ENCODE assay signal across 8 cellular contexts in genomic region chr11:114738954-114739353, GRCh38.
DNase-seq lines count a peak whose midpoint lies in the region; ATAC-seq and TF ChIP-seq lines count a peak whose summit lies in the region.

No MANE protein-coding gene starts in this region.

- no peak overlapping the region for H3K4me3 Mint-ChIP-seq in stimulated activated memory B cell treated with anti-CD40 and anti-IgM and Interleukin-4, amounts not matched to agents 10 μg/mL and 1 μg/mL and 100 μg/mL, for 72 hours

- H3K36me3 Mint-ChIP-seq in stimulated activated memory B cell treated with anti-CD40 and anti-IgM and Interleukin-4, amounts not matched to agents 10 μg/mL and 1 μg/mL and 100 μg/mL, for 72 hours, result no peaks in the 10 kb centered on the region

- peaks cover 0 to 13% (median 5%) of the 10 kb centered on the region in 4 donors for H3K9me3 ChIP-seq in esophagus muscularis mucosa
- no peaks in the 10 kb centered on the region for H3K9me3 ChIP-seq in osteoblast (ENCODE audit: low read depth, low read length)

- H3K27me3 ChIP-seq in esophagus muscularis mucosa (no peaks in the 10 kb centered on the region), osteoblast (ENCODE audit: insufficient read depth, low read length) (no peaks in the 10 kb centered on the region)

- no peak overlapping the region for H3K27ac Mint-ChIP-seq in stimulated activated memory B cell treated with anti-CD40 and anti-IgM and Interleukin-4, amounts not matched to agents 10 μg/mL and 1 μg/mL and 100 μg/mL, for 72 hours

- no peaks in the 10 kb centered on the region for H3K36me3 ChIP-seq in esophagus muscularis mucosa
- no peaks in the 10 kb centered on the region for H3K36me3 ChIP-seq in osteoblast (ENCODE audit: insufficient read depth, low read length)

- H3K79me2 ChIP-seq in osteoblast (ENCODE audit: insufficient read depth, low read length), result no peaks in the 10 kb centered on the region

- peaks cover 9% of the 10 kb centered on the region for H3K27me3 Mint-ChIP-seq in stimulated activated memory B cell treated with anti-CD40 and anti-IgM and Interleukin-4, amounts not matched to agents 10 μg/mL and 1 μg/mL and 100 μg/mL, for 72 hours

- no peak overlapping the region for H3K4me2 ChIP-seq in osteoblast (ENCODE audit: insufficient read depth, low read length)

- no peaks in the 10 kb centered on the region for H3K4me1 Mint-ChIP-seq in stimulated activated memory B cell treated with anti-CD40 and anti-IgM and Interleukin-4, amounts not matched to agents 10 μg/mL and 1 μg/mL and 100 μg/mL, for 72 hours

- H2AFZ ChIP-seq in osteoblast (ENCODE audit: low read length), result no peak overlapping the region

- no peaks in the 10 kb centered on the region for H3K4me1 ChIP-seq in esophagus muscularis mucosa
- no peaks in the 10 kb centered on the region for H3K4me1 ChIP-seq in osteoblast (ENCODE audit: insufficient read depth, low read length)

- H3K4me3 ChIP-seq in esophagus muscularis mucosa (no peak overlapping the region), osteoblast (ENCODE audit: insufficient read depth, low read length) (no peak overlapping the region)

- DNase-seq in Ammon's horn (ENCODE audit: low spot score) (peak; percentile 61), MV-4-11 (lab: John Stamatoyannopoulos, UW) (peak; percentile 32), T-helper 1 cell (peak in 3 of 5 donors; percentile 1 to 42 (median 10)), esophagus muscularis mucosa (ENCODE audit: extremely low spot score) (no peak), osteoblast (ENCODE audit: insufficient read length, low spot score, missing footprints) (peak; percentile 70), GDM1 (lab: John Stamatoyannopoulos, UW) (no peak)

- no peak for TF ChIP-seq EP300 in esophagus muscularis mucosa (IDR thresholded peaks at IDR 0.05)

- TF ChIP-seq CTCF in GM12874 (IDR thresholded peaks at IDR 0.05; ENCODE audit: insufficient read depth, low read depth, low read length), result peak; percentile 77
- peak; percentile 49 to 68 (median 57) for TF ChIP-seq CTCF in esophagus muscularis mucosa (IDR thresholded peaks at IDR 0.05)
- TF ChIP-seq CTCF in osteoblast (IDR thresholded peaks at IDR 0.05; ENCODE audit: extremely low read depth, low read depth, low read length), result peak; percentile 55

- ATAC-seq in stimulated activated memory B cell treated with anti-CD40 and anti-IgM and Interleukin-4, amounts not matched to agents 10 μg/mL and 1 μg/mL and 100 μg/mL, for 72 hours, result no peak

- intact Hi-C loops in esophagus muscularis mucosa (cut with DNase I), result no loop called here

- H4K20me1 ChIP-seq in osteoblast (ENCODE audit: insufficient read depth, low read length), result no peaks in the 10 kb centered on the region

- H3K27ac ChIP-seq in esophagus muscularis mucosa (replicated peaks in 1 of 4) (no peak overlapping the region), osteoblast (ENCODE audit: low read depth, low read length) (no peak overlapping the region)

- no peak for TF ChIP-seq POLR2A in esophagus muscularis mucosa (IDR thresholded peaks at IDR 0.05; ENCODE audit: low read depth)

- peaks cover 11% of the 10 kb centered on the region for H3K9me3 Mint-ChIP-seq in stimulated activated memory B cell treated with anti-CD40 and anti-IgM and Interleukin-4, amounts not matched to agents 10 μg/mL and 1 μg/mL and 100 μg/mL, for 72 hours

Comparison
In these comparisons a context has a peak if more than half of its experiments do, and no peak if none do; other contexts are left out.
1. DNase-seq: peak in Ammon's horn (single experiment), MV-4-11 (single experiment), T-helper 1 cell (3 of 5) and osteoblast (single experiment); none in esophagus muscularis mucosa (single experiment) and GDM1 (single experiment).
2. Peak in every context shown above with its lines, with median percentiles within 50 percentile points of each other: CTCF ChIP-seq.